12 cellular contexts compared by ENCODE assay signal in the genomic region with DNA sequence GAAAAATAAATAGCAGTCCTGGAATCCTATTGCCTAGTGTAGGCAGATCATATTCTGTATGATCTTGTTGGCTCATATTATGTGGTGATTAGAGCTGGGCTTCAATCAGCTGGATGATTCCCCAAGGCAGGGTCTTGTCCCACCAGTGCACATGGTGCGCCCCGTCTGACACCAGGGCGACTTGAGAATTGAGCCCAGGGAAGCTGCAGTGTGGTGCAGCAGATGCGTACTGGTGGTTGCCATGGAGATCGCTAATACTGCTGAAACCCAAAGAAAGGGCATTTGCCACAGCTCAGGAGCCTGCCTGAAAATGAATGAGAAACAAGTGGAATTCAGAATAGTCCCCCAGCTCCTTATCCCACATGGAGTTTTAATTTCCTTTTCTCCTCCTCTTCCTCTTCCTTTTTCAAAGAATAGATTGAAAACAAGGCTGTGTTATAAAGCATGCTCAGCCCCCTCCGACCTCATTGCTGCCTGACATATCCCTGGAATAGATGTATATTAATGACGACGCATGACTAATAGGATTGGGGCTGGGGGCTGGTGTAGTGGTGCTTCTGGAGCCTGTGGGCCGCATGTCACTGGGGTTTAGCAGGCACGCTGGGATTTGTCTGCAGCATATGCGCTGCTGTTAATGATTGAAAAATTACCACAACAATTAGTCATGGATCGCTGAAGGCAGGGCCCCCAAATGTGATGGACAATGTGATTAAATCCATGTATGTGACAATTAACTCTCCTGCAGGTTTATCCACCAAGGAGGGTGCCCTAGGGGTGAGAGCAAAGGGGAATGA.
DNase-seq lines count a peak whose midpoint lies in the region; TF ChIP-seq lines count a peak whose summit lies in the region.
"Had no signal": no experiment of that assay in that cellular context is flagged by ENCODE, and none has a peak within 500 bp of the region (broad histone marks: within the 10 kb centered on the region; RNA-seq: fewer than 3 reads in every experiment).

No MANE protein-coding gene starts in this region.

- H3K36me3 ChIP-seq in HAP-1 (replicated peaks) (no peaks in the 10 kb centered on the region), mesodermal cell (ENCODE audit: control insufficient read depth, insufficient read depth, low read length) (no peaks in the 10 kb centered on the region)
- H3K36me3 ChIP-seq in effector memory CD4-positive, alpha-beta T cell (ENCODE audit: control insufficient read depth, insufficient read depth, low read length), result no peaks in the 10 kb centered on the region
- H3K36me3 ChIP-seq in CD8-positive, alpha-beta memory T cell (ENCODE audit: insufficient read depth, low read length), result no peaks in the 10 kb centered on the region
- H3K36me3 ChIP-seq: esophagus squamous epithelium had no signal

- POLR2A ChIA-PET in CD8-positive, alpha-beta memory T cell (lab: Charles Lee), result no interaction called here

- H3K9me3 Mint-ChIP-seq in CD8-positive, alpha-beta memory T cell, result no peaks in the 10 kb centered on the region
- peaks cover 2% of the 10 kb centered on the region for H3K9me3 Mint-ChIP-seq in Calu3 (ENCODE audit: low read depth, unreplicated experiment)
- H3K9me3 Mint-ChIP-seq: activated T-cell treated with anti-CD3 and anti-CD28 coated beads, Interleukin-2, amount 50 U/mL, for 72 hours; stimulated activated memory B cell treated with anti-CD40 and anti-IgM and Interleukin-4, amounts not matched to agents 10 μg/mL and 1 μg/mL and 100 μg/mL, for 72 hours had no signal

- H3K9me3 ChIP-seq in HAP-1 (no peaks in the 10 kb centered on the region), mesodermal cell (ENCODE audit: control insufficient read depth, low read length) (no peaks in the 10 kb centered on the region)
- no peaks in the 10 kb centered on the region for H3K9me3 ChIP-seq in effector memory CD4-positive, alpha-beta T cell (ENCODE audit: control insufficient read depth, low read length)
- H3K9me3 ChIP-seq in CD8-positive, alpha-beta memory T cell (ENCODE audit: low read length), result no peaks in the 10 kb centered on the region
- H3K9me3 ChIP-seq: Caco-2, esophagus squamous epithelium had no signal

- DNase-seq in HAP-1 (ENCODE audit: low spot score in 2 of 2) (peak; percentile 67 to 74), NCI-H2227 (lab: John Stamatoyannopoulos, UW; ENCODE audit: unreplicated experiment) (peak; percentile 84), astrocyte of the hippocampus (ENCODE audit: low read depth, low spot score) (peak; percentile 57), NCI-H345 (lab: John Stamatoyannopoulos, UW) (no peak), Calu3 (no peak)
- no peak for DNase-seq in effector memory CD4-positive, alpha-beta T cell
- DNase-seq in CD8-positive, alpha-beta memory T cell, result no peak
- DNase-seq: esophagus squamous epithelium had no signal

- peaks cover 0 to 2% of the 10 kb centered on the region in 2 donors for H3K27me3 Mint-ChIP-seq in CD8-positive, alpha-beta memory T cell
- H3K27me3 Mint-ChIP-seq in Calu3 (ENCODE audit: unreplicated experiment), result no peaks in the 10 kb centered on the region
- H3K27me3 Mint-ChIP-seq: stimulated activated memory B cell treated with anti-CD40 and anti-IgM and Interleukin-4, amounts not matched to agents 10 μg/mL and 1 μg/mL and 100 μg/mL, for 72 hours had no signal

- H3K4me3 ChIP-seq in HAP-1 (no peak overlapping the region), mesodermal cell (ENCODE audit: extremely low read depth, insufficient read depth, low read length, poor library complexity, severe bottlenecking) (no peak overlapping the region)
- H3K4me3 ChIP-seq in effector memory CD4-positive, alpha-beta T cell (ENCODE audit: insufficient read depth, low read depth, low read length, poor library complexity, severe bottlenecking), result no peak overlapping the region
- no peak overlapping the region for H3K4me3 ChIP-seq in CD8-positive, alpha-beta memory T cell (ENCODE audit: low read length)
- H3K4me3 ChIP-seq: esophagus squamous epithelium had no signal

- BruUV-seq in Calu3 (replicated peaks; lab: Mats Ljungman, UMichigan), result no TSS peak

- CTCF ChIA-PET in CD8-positive, alpha-beta memory T cell (lab: Charles Lee), result interaction anchor here (0.6 to 2.1 kb wide), 12 partner anchors 11 to 1075 kb away, joined by 3 to 9 read pairs (median 3); no protein-coding TSS in a partner anchor
- CTCF ChIA-PET in Calu3 (lab: Charles Lee), result no interaction called here

- TF ChIP-seq CTCF in Calu3 (IDR thresholded peaks at IDR 0.05; ENCODE audit: unreplicated experiment), result no peak

- H3K4me1 ChIP-seq in HAP-1, result peaks cover 39% of the 10 kb centered on the region
- peaks cover 8% of the 10 kb centered on the region for H3K4me1 ChIP-seq in mesodermal cell (ENCODE audit: control insufficient read depth, insufficient read depth, low read length, poor library complexity, severe bottlenecking)
- no peaks in the 10 kb centered on the region for H3K4me1 ChIP-seq in effector memory CD4-positive, alpha-beta T cell (ENCODE audit: control insufficient read depth, insufficient read depth, low read length, poor library complexity, severe bottlenecking)
- peaks cover 10% of the 10 kb centered on the region for H3K4me1 ChIP-seq in CD8-positive, alpha-beta memory T cell (ENCODE audit: insufficient read depth, low read length)
- H3K4me1 ChIP-seq: Caco-2, esophagus squamous epithelium had no signal

- H3K4me3 Mint-ChIP-seq in CD8-positive, alpha-beta memory T cell, result no peak overlapping the region
- H3K4me3 Mint-ChIP-seq in Calu3 (ENCODE audit: low read depth, unreplicated experiment), result no peak overlapping the region
- H3K4me3 Mint-ChIP-seq: activated T-cell treated with anti-CD3 and anti-CD28 coated beads, Interleukin-2, amount 50 U/mL, for 72 hours; stimulated activated memory B cell treated with anti-CD40 and anti-IgM and Interleukin-4, amounts not matched to agents 10 μg/mL and 1 μg/mL and 100 μg/mL, for 72 hours had no signal

- in situ Hi-C loops in HAP-1 (cut with MboI; ENCODE audit: low sequenced_read_pairs), result no loop called here

- H3K27ac Mint-ChIP-seq in CD8-positive, alpha-beta memory T cell, result no peak overlapping the region
- no peak overlapping the region for H3K27ac Mint-ChIP-seq in Calu3 (ENCODE audit: unreplicated experiment)
- H3K27ac Mint-ChIP-seq: activated T-cell treated with anti-CD3 and anti-CD28 coated beads, Interleukin-2, amount 50 U/mL, for 72 hours; stimulated activated memory B cell treated with anti-CD40 and anti-IgM and Interleukin-4, amounts not matched to agents 10 μg/mL and 1 μg/mL and 100 μg/mL, for 72 hours had no signal

- intact Hi-C loops in Calu3 (cut with micrococcal nuclease; ENCODE audit: unreplicated experiment), result no loop called here

- 41 to 59% methylated on average over 5 to 8 of the region's 12 CpGs for WGBS in mesodermal cell (ENCODE audit: insufficient coverage in 2 of 2), 2 experiments

- H3K4me1 Mint-ChIP-seq in CD8-positive, alpha-beta memory T cell, result peaks cover 0 to 4% (median 4%) of the 10 kb centered on the region in 3 donors
- no peaks in the 10 kb centered on the region for H3K4me1 Mint-ChIP-seq in Calu3 (ENCODE audit: low read depth, unreplicated experiment)
- H3K4me1 Mint-ChIP-seq: stimulated activated memory B cell treated with anti-CD40 and anti-IgM and Interleukin-4, amounts not matched to agents 10 μg/mL and 1 μg/mL and 100 μg/mL, for 72 hours had no signal

- peak overlapping the region; percentile 30 for H3K27ac ChIP-seq in mesodermal cell (ENCODE audit: low read depth, low read length, severe bottlenecking)
- no peak overlapping the region for H3K27ac ChIP-seq in effector memory CD4-positive, alpha-beta T cell (ENCODE audit: insufficient read depth, low read length, poor library complexity, severe bottlenecking)
- no peak overlapping the region for H3K27ac ChIP-seq in CD8-positive, alpha-beta memory T cell (ENCODE audit: low read depth, low read length)
- H3K27ac ChIP-seq: esophagus squamous epithelium had no signal

- no peaks in the 10 kb centered on the region for H3K27me3 ChIP-seq in HAP-1 (ENCODE audit: low read depth)
- H3K27me3 ChIP-seq in effector memory CD4-positive, alpha-beta T cell (replicated peaks; ENCODE audit: control insufficient read depth, insufficient read depth, low read length, poor library complexity, severe bottlenecking), result no peaks in the 10 kb centered on the region
- no peaks in the 10 kb centered on the region for H3K27me3 ChIP-seq in CD8-positive, alpha-beta memory T cell (ENCODE audit: insufficient read depth, low read length, poor library complexity, severe bottlenecking)
- H3K27me3 ChIP-seq: esophagus squamous epithelium had no signal

- H3K36me3 Mint-ChIP-seq in CD8-positive, alpha-beta memory T cell, result peaks cover 0 to 7% (median 3%) of the 10 kb centered on the region in 3 donors
- H3K36me3 Mint-ChIP-seq in Calu3 (ENCODE audit: insufficient read depth, unreplicated experiment), result no peaks in the 10 kb centered on the region

Comparison
In these comparisons a context has a peak if more than half of its experiments do, and no peak if none do; other contexts are left out.
1. DNase-seq: peak in HAP-1 (2 of 2), NCI-H2227 (single experiment) and astrocyte of the hippocampus (single experiment); none in effector memory CD4-positive, alpha-beta T cell (0 of 3), CD8-positive, alpha-beta memory T cell (0 of 5), NCI-H345 (single experiment) and Calu3 (single experiment).